ENCODE assay signal across 8 cellular contexts in the genomic region with DNA sequence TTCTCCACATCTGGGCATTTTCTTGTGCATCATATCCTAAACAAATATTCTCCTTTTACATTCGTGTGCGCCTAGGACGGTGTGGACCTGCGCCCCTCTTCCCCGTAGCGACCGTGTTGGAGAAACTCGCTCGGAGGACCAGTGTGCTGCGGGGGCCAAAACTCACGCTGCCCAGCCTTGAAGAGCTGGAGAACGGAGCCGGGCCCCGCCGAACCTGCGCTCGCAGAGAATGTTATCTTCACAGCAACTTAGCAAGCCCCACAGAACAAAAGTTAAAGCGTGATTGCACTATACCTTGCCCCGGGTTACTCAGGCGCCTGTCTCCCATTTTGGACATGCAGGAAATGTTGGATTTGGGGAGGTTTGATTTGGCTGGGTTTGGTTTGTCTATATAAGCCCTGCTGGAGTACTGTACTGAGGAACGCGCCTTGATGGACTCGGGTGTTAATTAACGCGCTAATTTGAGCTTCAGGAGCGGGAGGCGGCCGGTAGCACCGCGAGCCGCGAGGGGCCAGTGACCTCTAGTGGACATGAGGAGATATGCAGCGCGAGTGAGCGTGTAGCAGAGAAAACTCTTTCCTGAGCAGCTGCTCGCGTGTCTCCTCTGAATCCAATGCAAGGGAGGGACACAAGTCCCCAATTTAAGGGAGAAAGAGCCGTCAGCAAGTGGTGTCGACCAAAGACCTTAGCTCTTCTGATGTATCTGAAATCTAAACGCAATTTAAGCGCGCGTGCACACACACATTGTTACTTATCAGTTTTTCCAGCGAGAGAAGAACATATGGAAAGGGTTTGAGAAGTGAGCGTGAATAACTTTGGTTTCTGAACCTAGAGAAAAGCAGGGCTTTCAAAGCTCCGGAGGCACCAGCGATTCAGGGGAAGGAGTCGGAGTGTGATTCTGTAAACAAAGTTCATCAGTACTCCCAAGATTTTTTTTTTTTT.
DNase-seq lines count a peak whose midpoint lies in the region; ATAC-seq lines count a peak whose summit lies in the region.

No MANE protein-coding gene starts in this region.

- ATAC-seq in GM18499 (IDR thresholded peaks at IDR 0.05; ENCODE audit: insufficient read depth, unreplicated experiment), result peak; percentile 71
- ATAC-seq in HG02885 (IDR thresholded peaks at IDR 0.05; ENCODE audit: poor library complexity, unreplicated experiment), result peak; percentile 88

- DNase-seq in A172 (ENCODE audit: low spot score), result peak; percentile 56
- DNase-seq in NCI-H1930 (lab: John Stamatoyannopoulos, UW), result peak; percentile 9 to 40
- peak; percentile 62 for DNase-seq in activated CD4-positive, CD25-positive, alpha-beta regulatory T cell treated with anti-CD3 and anti-CD28 coated beads, Interleukin-2, amount 50 U/mL, for 72 hours
- DNase-seq in cerebellum (ENCODE audit: low spot score), result peak; percentile 89
- peak; percentile 84 for DNase-seq in left kidney (ENCODE audit: low read depth, low spot score)
- peak; percentile 60 to 63 for DNase-seq in stimulated activated CD4-positive, alpha-beta T cell treated with anti-CD3 and anti-CD28 coated beads, Interleukin-2, amount 100 ng/mL, for 48 hours

Comparison
In these comparisons a context has a peak if more than half of its experiments do, and no peak if none do; other contexts are left out.
1. Peak in every context shown above with its lines: DNase-seq and ATAC-seq.
2. DNase-seq: peak in every context shown above with its lines; median percentile 89 in cerebellum; 84 in left kidney; 62 in activated CD4-positive, CD25-positive, alpha-beta regulatory T cell treated with anti-CD3 and anti-CD28 coated beads, Interleukin-2, amount 50 U/mL, for 72 hours; 62 in stimulated activated CD4-positive, alpha-beta T cell treated with anti-CD3 and anti-CD28 coated beads, Interleukin-2, amount 100 ng/mL, for 48 hours; 56 in A172; 24 in NCI-H1930.